1 cellular context compared by ENCODE assay signal in genomic region chr22:43152001-43152354, GRCh38.
A peak's percentile ranks its signal among the peaks of the same experiment; 100 is the strongest.
TF ChIP-seq lines count a peak whose summit lies in the region.

No MANE protein-coding gene starts in this region.

TF ChIP-seq in K562, 482 proteins besides CTCF, POLR2A, EP300 and RAD21:
- TF ChIP-seq XRCC4 (IDR thresholded peaks at IDR 0.05; ENCODE audit: extremely low read depth, insufficient read depth, insufficient read length) (no peak), RBFOX2 (IDR thresholded peaks at IDR 0.05; ENCODE audit: low read depth, low read length) (peak; percentile 68), L3MBTL2 (IDR thresholded peaks at IDR 0.05) (peak; percentile 7; the same call in 1 of the 2 replicates), MGA (IDR thresholded peaks at IDR 0.05) (peak; percentile 65), GABPA (tag; conservative IDR thresholded peaks at IDR 0.05; ENCODE audit: low read depth) (0 out of 2 replicates have a peak, but pooled peaks have one; percentile 9), SMAD4 (CRISPR knock-in tag; conservative IDR thresholded peaks at IDR 0.05) (0 out of 2 replicates have a peak, but pooled peaks have one; percentile 2), GATAD2A (IDR thresholded peaks at IDR 0.05) (no peak), TCF7 (IDR thresholded peaks at IDR 0.05; ENCODE audit: borderline replicate concordance) (no peak)
- TF ChIP-seq, protein P1, sequence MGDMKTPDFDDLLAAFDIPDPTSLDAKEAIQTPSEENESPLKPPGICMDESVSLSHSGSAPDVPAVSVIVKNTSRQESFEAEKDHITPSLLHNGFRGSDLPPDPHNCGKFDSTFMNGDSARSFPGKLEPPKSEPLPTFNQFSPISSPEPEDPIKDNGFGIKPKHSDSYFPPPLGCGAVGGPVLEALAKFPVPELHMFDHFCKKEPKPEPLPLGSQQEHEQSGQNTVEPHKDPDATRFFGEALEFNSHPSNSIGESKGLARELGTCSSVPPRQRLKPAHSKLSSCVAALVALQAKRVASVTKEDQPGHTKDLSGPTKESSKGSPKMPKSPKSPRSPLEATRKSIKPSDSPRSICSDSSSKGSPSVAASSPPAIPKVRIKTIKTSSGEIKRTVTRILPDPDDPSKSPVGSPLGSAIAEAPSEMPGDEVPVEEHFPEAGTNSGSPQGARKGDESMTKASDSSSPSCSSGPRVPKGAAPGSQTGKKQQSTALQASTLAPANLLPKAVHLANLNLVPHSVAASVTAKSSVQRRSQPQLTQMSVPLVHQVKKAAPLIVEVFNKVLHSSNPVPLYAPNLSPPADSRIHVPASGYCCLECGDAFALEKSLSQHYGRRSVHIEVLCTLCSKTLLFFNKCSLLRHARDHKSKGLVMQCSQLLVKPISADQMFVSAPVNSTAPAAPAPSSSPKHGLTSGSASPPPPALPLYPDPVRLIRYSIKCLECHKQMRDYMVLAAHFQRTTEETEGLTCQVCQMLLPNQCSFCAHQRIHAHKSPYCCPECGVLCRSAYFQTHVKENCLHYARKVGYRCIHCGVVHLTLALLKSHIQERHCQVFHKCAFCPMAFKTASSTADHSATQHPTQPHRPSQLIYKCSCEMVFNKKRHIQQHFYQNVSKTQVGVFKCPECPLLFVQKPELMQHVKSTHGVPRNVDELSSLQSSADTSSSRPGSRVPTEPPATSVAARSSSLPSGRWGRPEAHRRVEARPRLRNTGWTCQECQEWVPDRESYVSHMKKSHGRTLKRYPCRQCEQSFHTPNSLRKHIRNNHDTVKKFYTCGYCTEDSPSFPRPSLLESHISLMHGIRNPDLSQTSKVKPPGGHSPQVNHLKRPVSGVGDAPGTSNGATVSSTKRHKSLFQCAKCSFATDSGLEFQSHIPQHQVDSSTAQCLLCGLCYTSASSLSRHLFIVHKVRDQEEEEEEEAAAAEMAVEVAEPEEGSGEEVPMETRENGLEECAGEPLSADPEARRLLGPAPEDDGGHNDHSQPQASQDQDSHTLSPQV (IDR thresholded peaks at IDR 0.05): 0 out of 2 replicates have a peak, but pooled peaks have one; percentile 3
- TF ChIP-seq, protein P2, sequence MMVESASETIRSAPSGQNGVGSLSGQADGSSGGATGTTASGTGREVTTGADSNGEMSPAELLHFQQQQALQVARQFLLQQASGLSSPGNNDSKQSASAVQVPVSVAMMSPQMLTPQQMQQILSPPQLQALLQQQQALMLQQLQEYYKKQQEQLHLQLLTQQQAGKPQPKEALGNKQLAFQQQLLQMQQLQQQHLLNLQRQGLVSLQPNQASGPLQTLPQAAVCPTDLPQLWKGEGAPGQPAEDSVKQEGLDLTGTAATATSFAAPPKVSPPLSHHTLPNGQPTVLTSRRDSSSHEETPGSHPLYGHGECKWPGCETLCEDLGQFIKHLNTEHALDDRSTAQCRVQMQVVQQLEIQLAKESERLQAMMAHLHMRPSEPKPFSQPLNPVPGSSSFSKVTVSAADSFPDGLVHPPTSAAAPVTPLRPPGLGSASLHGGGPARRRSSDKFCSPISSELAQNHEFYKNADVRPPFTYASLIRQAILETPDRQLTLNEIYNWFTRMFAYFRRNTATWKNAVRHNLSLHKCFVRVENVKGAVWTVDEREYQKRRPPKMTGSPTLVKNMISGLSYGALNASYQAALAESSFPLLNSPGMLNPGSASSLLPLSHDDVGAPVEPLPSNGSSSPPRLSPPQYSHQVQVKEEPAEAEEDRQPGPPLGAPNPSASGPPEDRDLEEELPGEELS (CRISPR knock-in tag; IDR thresholded peaks at IDR 0.05; ENCODE audit: borderline replicate concordance): no peak
- TF ChIP-seq, protein P3, sequence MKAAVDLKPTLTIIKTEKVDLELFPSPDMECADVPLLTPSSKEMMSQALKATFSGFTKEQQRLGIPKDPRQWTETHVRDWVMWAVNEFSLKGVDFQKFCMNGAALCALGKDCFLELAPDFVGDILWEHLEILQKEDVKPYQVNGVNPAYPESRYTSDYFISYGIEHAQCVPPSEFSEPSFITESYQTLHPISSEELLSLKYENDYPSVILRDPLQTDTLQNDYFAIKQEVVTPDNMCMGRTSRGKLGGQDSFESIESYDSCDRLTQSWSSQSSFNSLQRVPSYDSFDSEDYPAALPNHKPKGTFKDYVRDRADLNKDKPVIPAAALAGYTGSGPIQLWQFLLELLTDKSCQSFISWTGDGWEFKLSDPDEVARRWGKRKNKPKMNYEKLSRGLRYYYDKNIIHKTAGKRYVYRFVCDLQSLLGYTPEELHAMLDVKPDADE (conservative IDR thresholded peaks at IDR 0.05; ENCODE audit: control insufficient read depth, low read depth, low read length): 0 out of 2 replicates have a peak, but pooled peaks have one; percentile 1
